Comparison of ENCODE assay signal across 21 cellular contexts in genomic region chr4:71069063-71069462, GRCh38.
"Had no signal": no experiment of that assay in that cellular context is flagged by ENCODE, and none has a peak within 500 bp of the region (broad histone marks: within the 10 kb centered on the region; RNA-seq: fewer than 3 reads in every experiment).

No MANE protein-coding gene starts in this region.

- H3K27ac ChIP-seq: SJSA1, SK-N-MC had no signal

- H3K27me3 ChIP-seq: MG63 had no signal

- H3K9me3 ChIP-seq: MG63, SJSA1 had no signal

- H3K4me1 ChIP-seq: SJSA1 had no signal

- H3K27ac Mint-ChIP-seq: IgD-negative memory B cell had no signal

- DNase-seq: KBM-7, MG63, NCI-H1092, NCI-H1105 treated with DMSO at 0.1 percent for 48 hours, NCI-H1417 treated with DMSO at 0.1 percent for 48 hours, NCI-H146, NCI-H1694 treated with DMSO at 0.1 percent for 48 hours, NCI-H1930, NCI-H2081, NCI-H2107, NCI-H2227 treated with DMSO at 0.1 percent for 48 hours, NCI-H524, NCI-H69, NCI-H774, Right ventricle myocardium superior, RPMI8226, SIG-M5 had no signal

- H3K4me3 ChIP-seq: MG63, SJSA1, SK-N-MC had no signal

- FAIRE-seq: RCC 7860 had no signal

- H3K36me3 ChIP-seq: MG63, SJSA1 had no signal

- H3K36me3 Mint-ChIP-seq: IgD-negative memory B cell had no signal

- H3K4me3 Mint-ChIP-seq: IgD-negative memory B cell had no signal
